7 cellular contexts compared by ENCODE assay signal in genomic region chr6:25506020-25506419, GRCh38.
"Had no signal": no experiment of that assay in that cellular context is flagged by ENCODE, and none has a peak within 500 bp of the region (broad histone marks: within the 10 kb centered on the region; RNA-seq: fewer than 3 reads in every experiment).

No MANE protein-coding gene starts in this region.

- H3K27ac ChIP-seq: GM23248, HL-60 had no signal

- ATAC-seq: K562 had no signal

- H3K9ac ChIP-seq: GM23248 had no signal

- DNase-seq: GM23248, GOT3, H9, HCEC 1CT, IMR-90 had no signal

- H3K4me3 Mint-ChIP-seq: H9 had no signal

- H3K4me3 ChIP-seq: GM23248, K562 had no signal

- H2AFZ ChIP-seq: GM23248 had no signal

- H3K27ac Mint-ChIP-seq: H9 had no signal

- FAIRE-seq: K562 had no signal

- H3K9me3 Mint-ChIP-seq: H9 had no signal
